2 cellular contexts compared by ENCODE assay signal in the genomic region with DNA sequence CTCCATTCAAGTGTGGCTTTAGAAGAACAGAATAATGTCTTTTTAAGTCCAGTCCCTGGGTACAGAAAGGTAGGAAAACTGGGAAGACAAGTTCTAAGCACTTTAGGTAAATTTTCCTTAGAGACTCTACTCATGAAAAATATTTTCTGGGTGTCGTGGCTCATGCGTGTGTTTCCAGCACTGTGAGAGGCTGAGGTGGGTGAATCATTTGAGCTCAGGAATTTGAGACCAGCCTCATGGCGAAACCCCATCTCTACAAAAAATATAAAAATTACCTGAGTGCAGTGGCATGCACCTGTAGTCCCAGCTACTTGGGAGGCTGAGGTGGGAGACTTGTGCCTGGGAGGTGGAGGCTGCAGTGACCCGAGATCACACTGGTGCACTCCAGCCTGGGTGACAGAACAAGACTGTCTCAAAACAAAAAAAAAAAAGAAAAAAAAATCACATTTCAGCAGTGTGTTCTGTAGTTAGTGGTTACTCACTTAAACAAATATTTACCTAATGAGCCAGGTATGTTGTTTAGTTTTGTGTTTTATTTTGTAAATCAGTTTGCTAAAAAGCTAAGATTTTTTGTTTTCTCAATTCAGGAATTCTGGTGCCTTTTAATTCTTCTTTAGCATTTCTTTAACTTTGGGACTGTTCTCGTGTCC.
TF ChIP-seq lines count a peak whose summit lies in the region.

No MANE protein-coding gene starts in this region.

TF ChIP-seq in A549, 52 proteins besides CTCF, POLR2A, EP300 and RAD21:
- TF ChIP-seq, protein P1, sequence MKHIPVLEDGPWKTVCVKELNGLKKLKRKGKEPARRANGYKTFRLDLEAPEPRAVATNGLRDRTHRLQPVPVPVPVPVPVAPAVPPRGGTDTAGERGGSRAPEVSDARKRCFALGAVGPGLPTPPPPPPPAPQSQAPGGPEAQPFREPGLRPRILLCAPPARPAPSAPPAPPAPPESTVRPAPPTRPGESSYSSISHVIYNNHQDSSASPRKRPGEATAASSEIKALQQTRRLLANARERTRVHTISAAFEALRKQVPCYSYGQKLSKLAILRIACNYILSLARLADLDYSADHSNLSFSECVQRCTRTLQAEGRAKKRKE (CRISPR knock-in tag; IDR thresholded peaks at IDR 0.05; ENCODE audit: low read depth), result no peak
- TF ChIP-seq RNF2 (IDR thresholded peaks at IDR 0.05; ENCODE audit: borderline replicate concordance, low read depth) (no peak), GATA3 (IDR thresholded peaks at IDR 0.05; ENCODE audit: borderline replicate concordance) (no peak), JUN (IDR thresholded peaks at IDR 0.05) (no peak), EHMT2 (IDR thresholded peaks at IDR 0.05; ENCODE audit: low read depth) (no peak), RARB (CRISPR knock-in tag; IDR thresholded peaks at IDR 0.05) (no peak), MAFK (IDR thresholded peaks at IDR 0.05; ENCODE audit: partially characterized antibody) (no peak), NR3C1 (IDR thresholded peaks at IDR 0.05) (no peak), HOXB13 (CRISPR knock-in tag; IDR thresholded peaks at IDR 0.05; ENCODE audit: low read depth) (no peak), RFX5 (IDR thresholded peaks at IDR 0.05) (no peak)
- TF ChIP-seq, protein P2, sequence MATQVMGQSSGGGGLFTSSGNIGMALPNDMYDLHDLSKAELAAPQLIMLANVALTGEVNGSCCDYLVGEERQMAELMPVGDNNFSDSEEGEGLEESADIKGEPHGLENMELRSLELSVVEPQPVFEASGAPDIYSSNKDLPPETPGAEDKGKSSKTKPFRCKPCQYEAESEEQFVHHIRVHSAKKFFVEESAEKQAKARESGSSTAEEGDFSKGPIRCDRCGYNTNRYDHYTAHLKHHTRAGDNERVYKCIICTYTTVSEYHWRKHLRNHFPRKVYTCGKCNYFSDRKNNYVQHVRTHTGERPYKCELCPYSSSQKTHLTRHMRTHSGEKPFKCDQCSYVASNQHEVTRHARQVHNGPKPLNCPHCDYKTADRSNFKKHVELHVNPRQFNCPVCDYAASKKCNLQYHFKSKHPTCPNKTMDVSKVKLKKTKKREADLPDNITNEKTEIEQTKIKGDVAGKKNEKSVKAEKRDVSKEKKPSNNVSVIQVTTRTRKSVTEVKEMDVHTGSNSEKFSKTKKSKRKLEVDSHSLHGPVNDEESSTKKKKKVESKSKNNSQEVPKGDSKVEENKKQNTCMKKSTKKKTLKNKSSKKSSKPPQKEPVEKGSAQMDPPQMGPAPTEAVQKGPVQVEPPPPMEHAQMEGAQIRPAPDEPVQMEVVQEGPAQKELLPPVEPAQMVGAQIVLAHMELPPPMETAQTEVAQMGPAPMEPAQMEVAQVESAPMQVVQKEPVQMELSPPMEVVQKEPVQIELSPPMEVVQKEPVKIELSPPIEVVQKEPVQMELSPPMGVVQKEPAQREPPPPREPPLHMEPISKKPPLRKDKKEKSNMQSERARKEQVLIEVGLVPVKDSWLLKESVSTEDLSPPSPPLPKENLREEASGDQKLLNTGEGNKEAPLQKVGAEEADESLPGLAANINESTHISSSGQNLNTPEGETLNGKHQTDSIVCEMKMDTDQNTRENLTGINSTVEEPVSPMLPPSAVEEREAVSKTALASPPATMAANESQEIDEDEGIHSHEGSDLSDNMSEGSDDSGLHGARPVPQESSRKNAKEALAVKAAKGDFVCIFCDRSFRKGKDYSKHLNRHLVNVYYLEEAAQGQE (IDR thresholded peaks at IDR 0.05), result no peak
- TF ChIP-seq, protein P3, sequence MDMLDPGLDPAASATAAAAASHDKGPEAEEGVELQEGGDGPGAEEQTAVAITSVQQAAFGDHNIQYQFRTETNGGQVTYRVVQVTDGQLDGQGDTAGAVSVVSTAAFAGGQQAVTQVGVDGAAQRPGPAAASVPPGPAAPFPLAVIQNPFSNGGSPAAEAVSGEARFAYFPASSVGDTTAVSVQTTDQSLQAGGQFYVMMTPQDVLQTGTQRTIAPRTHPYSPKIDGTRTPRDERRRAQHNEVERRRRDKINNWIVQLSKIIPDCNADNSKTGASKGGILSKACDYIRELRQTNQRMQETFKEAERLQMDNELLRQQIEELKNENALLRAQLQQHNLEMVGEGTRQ (IDR thresholded peaks at IDR 0.05), result no peak
TF ChIP-seq in A549: peak in this region for 0.

TF ChIP-seq in HepG2, 621 proteins besides CTCF, POLR2A, EP300 and RAD21:
- TF ChIP-seq CENPX (CRISPR knock-in tag; IDR thresholded peaks at IDR 0.05), result no peak
- peak; percentile 45; the same call in 1 of the 2 replicates for TF ChIP-seq FOXA1 (IDR thresholded peaks at IDR 0.05)
- TF ChIP-seq FOXA1 (CRISPR knock-in tag; IDR thresholded peaks at IDR 0.05), result no peak
- no peak for TF ChIP-seq ZNF780A (CRISPR knock-in tag; IDR thresholded peaks at IDR 0.05)
- TF ChIP-seq, protein P4, sequence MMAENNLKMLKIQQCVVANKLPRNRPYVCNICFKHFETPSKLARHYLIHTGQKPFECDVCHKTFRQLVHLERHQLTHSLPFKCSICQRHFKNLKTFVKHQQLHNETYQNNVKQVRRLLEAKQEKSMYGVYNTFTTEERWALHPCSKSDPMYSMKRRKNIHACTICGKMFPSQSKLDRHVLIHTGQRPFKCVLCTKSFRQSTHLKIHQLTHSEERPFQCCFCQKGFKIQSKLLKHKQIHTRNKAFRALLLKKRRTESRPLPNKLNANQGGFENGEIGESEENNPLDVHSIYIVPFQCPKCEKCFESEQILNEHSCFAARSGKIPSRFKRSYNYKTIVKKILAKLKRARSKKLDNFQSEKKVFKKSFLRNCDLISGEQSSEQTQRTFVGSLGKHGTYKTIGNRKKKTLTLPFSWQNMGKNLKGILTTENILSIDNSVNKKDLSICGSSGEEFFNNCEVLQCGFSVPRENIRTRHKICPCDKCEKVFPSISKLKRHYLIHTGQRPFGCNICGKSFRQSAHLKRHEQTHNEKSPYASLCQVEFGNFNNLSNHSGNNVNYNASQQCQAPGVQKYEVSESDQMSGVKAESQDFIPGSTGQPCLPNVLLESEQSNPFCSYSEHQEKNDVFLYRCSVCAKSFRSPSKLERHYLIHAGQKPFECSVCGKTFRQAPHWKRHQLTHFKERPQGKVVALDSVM (CRISPR knock-in tag; IDR thresholded peaks at IDR 0.05), result peak; percentile 35; the same call in 1 of the 2 replicates
